21 cellular contexts compared by ENCODE assay signal in genomic region chr22:31274017-31274416, GRCh38. TPM values are rescaled to one million over a fixed set of nuclear protein-coding genes. Genes with fewer than 3 reads are reported as not detected.
DNase-seq lines count a peak whose midpoint lies in the region; ATAC-seq and TF ChIP-seq lines count a peak whose summit lies in the region.
"Had no signal": no experiment of that assay in that cellular context is flagged by ENCODE, and none has a peak within 500 bp of the region (broad histone marks: within the 10 kb centered on the region; RNA-seq: fewer than 3 reads in every experiment).

No MANE protein-coding gene starts in this region.

- H3K79me2 ChIP-seq in mammary epithelial cell (ENCODE audit: insufficient read depth, low read length): peaks cover 12% of the 10 kb centered on the region

- H3K4me1 ChIP-seq in breast epithelium (peaks cover 0 to 5% of the 10 kb centered on the region in 2 donors), mammary epithelial cell (ENCODE audit: insufficient read depth, low read length) (no peaks in the 10 kb centered on the region)
- H3K4me1 ChIP-seq: colonic mucosa, uterus had no signal

- H3K9me3 Mint-ChIP-seq in activated T-helper 1 cell treated with anti-CD3 and anti-CD28 coated beads, Interleukin-12 subunit alpha, Interleukin-12 subunit beta, Interleukin-2, Interleukin-4 antibody, amounts not matched to agents 30 ng/mL and 10 ng/mL and 1 ng/mL, durations not matched to agents 14 hours and 24 hours and 36 hours: no peaks in the 10 kb centered on the region
- no peaks in the 10 kb centered on the region for H3K9me3 Mint-ChIP-seq in naive B cell
- H3K9me3 Mint-ChIP-seq: brain, nephron had no signal

- H3K4me2 ChIP-seq in mammary epithelial cell (ENCODE audit: insufficient read depth, low read depth, low read length): no peak overlapping the region

- no peaks in the 10 kb centered on the region for H3K9me3 ChIP-seq in breast epithelium
- H3K9me3 ChIP-seq in mammary epithelial cell (replicated peaks; ENCODE audit: insufficient read depth, low read length): no peaks in the 10 kb centered on the region
- H3K9me3 ChIP-seq: Caco-2, colonic mucosa, uterus had no signal

- 38% methylated on average over 3 of the region's 3 CpGs for WGBS in mammary epithelial cell (ENCODE audit: low coverage, missing lambda C conversion rate)

- DNase-seq in breast epithelium (ENCODE audit: low spot score in 2 of 2) (no peak), mammary epithelial cell (no peak), naive B cell (no peak), SW 1271 (lab: John Stamatoyannopoulos, UW) (no peak), C1 segment of cervical spinal cord (lab: John Stamatoyannopoulos, UW) (no peak)
- no peak for DNase-seq in activated T-helper 1 cell treated with anti-CD3 and anti-CD28 coated beads, Interleukin-12 subunit alpha, Interleukin-12 subunit beta, Interleukin-2, Interleukin-4 antibody, amounts not matched to agents 30 ng/mL and 10 ng/mL and 1 ng/mL, durations not matched to agents 14 hours and 24 hours and 36 hours (ENCODE audit: low spot score)
- DNase-seq: activated CD4-positive, alpha-beta T cell treated with anti-CD3 and anti-CD28 coated beads, Interleukin-2, amount 50 U/mL, for 1 hour; Caco-2; colonic mucosa; H7; head of caudate nucleus; left cardiac atrium; NCI-H1105 treated with DMSO at 0.1 percent for 48 hours; NCI-H510A; PC-9; uterus; WERI-Rb-1 had no signal

- H3K27ac Mint-ChIP-seq in activated T-helper 1 cell treated with anti-CD3 and anti-CD28 coated beads, Interleukin-12 subunit alpha, Interleukin-12 subunit beta, Interleukin-2, Interleukin-4 antibody, amounts not matched to agents 30 ng/mL and 10 ng/mL and 1 ng/mL, durations not matched to agents 14 hours and 24 hours and 36 hours: peak overlapping the region; percentile 23
- peak overlapping the region in 4 of 6 donors; percentile 5 to 71 (median 54) for H3K27ac Mint-ChIP-seq in naive B cell

- no peak overlapping the region for H3K4me3 Mint-ChIP-seq in activated T-helper 1 cell treated with anti-CD3 and anti-CD28 coated beads, Interleukin-12 subunit alpha, Interleukin-12 subunit beta, Interleukin-2, Interleukin-4 antibody, amounts not matched to agents 30 ng/mL and 10 ng/mL and 1 ng/mL, durations not matched to agents 14 hours and 24 hours and 36 hours
- H3K4me3 Mint-ChIP-seq in naive B cell: no peak overlapping the region
- H3K4me3 Mint-ChIP-seq: brain, nephron had no signal

- in situ Hi-C loops in mammary epithelial cell (cut with MboI; ENCODE audit: low sequenced_read_pairs in 2 of 2): no loop called here

- H3K4me3 ChIP-seq in breast epithelium (no peak overlapping the region), mammary epithelial cell (replicated peaks in 1 of 3; ENCODE audit: insufficient read depth in 1 of 3, low read depth in 2 of 3, low read length in 3 of 3) (no peak overlapping the region)
- H3K4me3 ChIP-seq: colonic mucosa, PC-9, uterus had no signal

- no peaks in the 10 kb centered on the region for H3K36me3 ChIP-seq in breast epithelium
- peaks cover 39% of the 10 kb centered on the region for H3K36me3 ChIP-seq in mammary epithelial cell (ENCODE audit: insufficient read depth, low read length)
- H3K36me3 ChIP-seq: uterus had no signal

- intact Hi-C loops in breast epithelium (cut with DNase I; ENCODE audit: low total_unique reads) (loop anchor here (10.0 kb wide), 1 partner anchor 59 kb away; the partner anchor contains the start of gene LIMK2), mammary epithelial cell (cut with micrococcal nuclease) (no loop called here)
- intact Hi-C loops in activated T-helper 1 cell treated with anti-CD3 and anti-CD28 coated beads, Interleukin-12 subunit alpha, Interleukin-12 subunit beta, Interleukin-2, Interleukin-4 antibody, amounts not matched to agents 30 ng/mL and 10 ng/mL and 1 ng/mL, durations not matched to agents 14 hours and 24 hours and 36 hours (cut with micrococcal nuclease): no loop called here

- no peak for TF ChIP-seq POLR2A in breast epithelium (IDR thresholded peaks at IDR 0.05)

- BruUV-seq in mammary epithelial cell (replicated peaks; lab: Mats Ljungman, UMichigan): no TSS peak

- CTCF ChIA-PET in mammary epithelial cell (lab: Charles Lee; ENCODE audit: low non-redundant PET): no interaction called here

- peaks cover 26% of the 10 kb centered on the region for H3K4me1 Mint-ChIP-seq in activated T-helper 1 cell treated with anti-CD3 and anti-CD28 coated beads, Interleukin-12 subunit alpha, Interleukin-12 subunit beta, Interleukin-2, Interleukin-4 antibody, amounts not matched to agents 30 ng/mL and 10 ng/mL and 1 ng/mL, durations not matched to agents 14 hours and 24 hours and 36 hours (ENCODE audit: low read depth)
- H3K4me1 Mint-ChIP-seq in naive B cell: peaks cover 4 to 8% (median 4%) of the 10 kb centered on the region in 3 donors
- H3K4me1 Mint-ChIP-seq: brain had no signal

- H4K20me1 ChIP-seq in mammary epithelial cell (ENCODE audit: insufficient read depth, low read length): no peaks in the 10 kb centered on the region

- H3K27ac ChIP-seq in breast epithelium (peak overlapping the region; percentile 27 to 75), mammary epithelial cell (ENCODE audit: insufficient read depth, low read depth, low read length) (no peak overlapping the region)
- H3K27ac ChIP-seq: colonic mucosa, HL-60, uterus, WERI-Rb-1 had no signal

- peaks cover 26% of the 10 kb centered on the region for H3K36me3 Mint-ChIP-seq in activated T-helper 1 cell treated with anti-CD3 and anti-CD28 coated beads, Interleukin-12 subunit alpha, Interleukin-12 subunit beta, Interleukin-2, Interleukin-4 antibody, amounts not matched to agents 30 ng/mL and 10 ng/mL and 1 ng/mL, durations not matched to agents 14 hours and 24 hours and 36 hours (ENCODE audit: low read depth)
- H3K36me3 Mint-ChIP-seq in naive B cell: no peaks in the 10 kb centered on the region

- no peaks in the 10 kb centered on the region for H3K27me3 Mint-ChIP-seq in activated T-helper 1 cell treated with anti-CD3 and anti-CD28 coated beads, Interleukin-12 subunit alpha, Interleukin-12 subunit beta, Interleukin-2, Interleukin-4 antibody, amounts not matched to agents 30 ng/mL and 10 ng/mL and 1 ng/mL, durations not matched to agents 14 hours and 24 hours and 36 hours (ENCODE audit: insufficient read depth)
- no peaks in the 10 kb centered on the region for H3K27me3 Mint-ChIP-seq in naive B cell
- H3K27me3 Mint-ChIP-seq: brain had no signal

- no peaks in the 10 kb centered on the region for H3K27me3 ChIP-seq in breast epithelium
- no peaks in the 10 kb centered on the region for H3K27me3 ChIP-seq in mammary epithelial cell (ENCODE audit: insufficient read depth, low read length)
- H3K27me3 ChIP-seq: colonic mucosa, uterus had no signal

- no peak overlapping the region for H2AFZ ChIP-seq in mammary epithelial cell (ENCODE audit: low read depth, low read length)
- H2AFZ ChIP-seq: PC-9 had no signal

- dilution Hi-C loops in mammary epithelial cell (cut with HindIII; ENCODE audit: low sequenced_read_pairs): no loop called here

- ATAC-seq in naive B cell (ENCODE audit: low read depth in 2 of 2) (no peak), HG03025 (IDR thresholded peaks at IDR 0.05; ENCODE audit: low FRiP score, unreplicated experiment) (no peak)
- ATAC-seq: left cardiac atrium had no signal

- H3K9ac ChIP-seq in mammary epithelial cell (ENCODE audit: insufficient read depth, low read length): no peak overlapping the region

- TF ChIP-seq CTCF in breast epithelium (IDR thresholded peaks at IDR 0.05) (no peak), mammary epithelial cell (conservative IDR thresholded peaks at IDR 0.05 in 1 of 2, IDR thresholded peaks at IDR 0.05 in 1 of 2; ENCODE audit: extremely low read depth in 1 of 2, insufficient read depth in 1 of 2, low read depth in 1 of 2, low read length in 2 of 2) (no peak)

RNA-seq across cellular contexts. Expression of gene PIK3IP1, which starts 18.3 kb away (rescaled TPM):
- total RNA-seq in breast epithelium (100 to 1,000 TPM in 1 of 3 donors, 10 to 100 TPM in 2; 43.3 to 109 (median 72.5) TPM), mammary epithelial cell (10 to 100 TPM in 1 of 2 donors, 1 to 10 TPM in 1; 2.9 to 14.2 TPM)
- polyA plus RNA-seq in mammary epithelial cell (2.8 TPM), naive B cell (ENCODE audit: low read depth in 6 of 6) (100 to 1,000 TPM; 107 to 235 (median 181) TPM)
- 0.31 TPM for polyA minus RNA-seq in mammary epithelial cell
- 11.1 and 12.3 TPM in 2 replicates for total RNA-seq in activated T-helper 1 cell treated with anti-CD3 and anti-CD28 coated beads, Interleukin-12 subunit alpha, Interleukin-12 subunit beta, Interleukin-2, Interleukin-4 antibody, amounts not matched to agents 30 ng/mL and 10 ng/mL and 1 ng/mL, durations not matched to agents 14 hours and 24 hours and 36 hours
